In genomic region chr14:59362533-59362932, GRCh38 we compare ENCODE assay signal across 18 cellular contexts.
DNase-seq lines count a peak whose midpoint lies in the region; ATAC-seq and TF ChIP-seq lines count a peak whose summit lies in the region.
"Had no signal": no experiment of that assay in that cellular context is flagged by ENCODE, and none has a peak within 500 bp of the region (broad histone marks: within the 10 kb centered on the region; RNA-seq: fewer than 3 reads in every experiment).

No MANE protein-coding gene starts in this region.

- H3K27ac ChIP-seq in left ventricle myocardium inferior (replicated peaks) = peak overlapping the region; percentile 90
- H3K27ac ChIP-seq: body of pancreas, upper lobe of right lung had no signal

- POLR2A ChIA-PET in activated CD8-positive, alpha-beta T cell treated with anti-CD3 and anti-CD28 coated beads for 36 hours (lab: Charles Lee) = interaction anchor here (0.6 kb wide), 1 partner anchor 189 kb away, joined by 3 read pairs; no protein-coding TSS in a partner anchor

- DNase-seq in left ventricle myocardium inferior = no peak
- DNase-seq in left ventricle myocardium superior = no peak
- peak; percentile 80 for DNase-seq in amniotic epithelial cell (ENCODE audit: low read depth)
- DNase-seq in fibroblast of the aortic adventitia (ENCODE audit: low read depth) = peak; percentile 82
- DNase-seq in activated CD8-positive, alpha-beta memory T cell treated with anti-CD3 and anti-CD28 coated beads, Interleukin-2, amount 10 ng/mL, durations not matched to agents 7 days and 5 days = no peak
- no peak for DNase-seq in activated T-helper 2 cell treated with anti-CD3 and anti-CD28 coated beads, Interferon-gamma antibody, Interleukin-2, Interleukin-4, amounts not matched to agents 10 μg/mL and 5 μg/mL and 100 μg/mL, durations not matched to agents 14 hours and 24 hours and 36 hours (ENCODE audit: low spot score)
- DNase-seq in activated CD8-positive, alpha-beta T cell treated with anti-CD3 and anti-CD28 coated beads for 36 hours = no peak
- DNase-seq: body of pancreas; CD4-positive, CD25-positive, alpha-beta regulatory T cell; DMS79 treated with DMSO at 0.1 percent for 48 hours; lower lobe of right lung; naive B cell; NCI-H1092 treated with DMSO at 0.1 percent for 48 hours; SHP77; upper lobe of right lung had no signal

- no peaks in the 10 kb centered on the region for H3K27me3 ChIP-seq in left ventricle myocardium inferior (ENCODE audit: low read depth)
- H3K27me3 ChIP-seq: body of pancreas, upper lobe of right lung had no signal

- ATAC-seq in left ventricle myocardium superior (no peak), GM21390 (IDR thresholded peaks at IDR 0.05; ENCODE audit: unreplicated experiment) (no peak)
- no peak for ATAC-seq in activated CD8-positive, alpha-beta memory T cell treated with anti-CD3 and anti-CD28 coated beads, Interleukin-2, amount 10 ng/mL, durations not matched to agents 7 days and 5 days
- ATAC-seq in activated CD8-positive, alpha-beta T cell treated with anti-CD3 and anti-CD28 coated beads for 36 hours = no peak
- ATAC-seq: activated CD4-positive, CD25-positive, alpha-beta regulatory T cell treated with anti-CD3 and anti-CD28 coated beads, Interleukin-2, amount 50 U/mL, for 24 hours; body of pancreas; lower lobe of right lung; upper lobe of right lung had no signal

- TF ChIP-seq CTCF in left ventricle myocardium inferior (IDR thresholded peaks at IDR 0.05; ENCODE audit: borderline replicate concordance) (no peak), fibroblast of the aortic adventitia (IDR thresholded peaks at IDR 0.05; ENCODE audit: insufficient read depth, low read length) (no peak)
- TF ChIP-seq CTCF in activated CD8-positive, alpha-beta T cell treated with anti-CD3 and anti-CD28 coated beads for 36 hours (IDR thresholded peaks at IDR 0.05) = no peak

- intact Hi-C loops in left ventricle myocardium inferior (cut with micrococcal nuclease) (no loop called here), left ventricle myocardium superior (cut with micrococcal nuclease) (no loop called here)
- intact Hi-C loops in activated T-helper 2 cell treated with anti-CD3 and anti-CD28 coated beads, Interferon-gamma antibody, Interleukin-2, Interleukin-4, amounts not matched to agents 10 μg/mL and 5 μg/mL and 100 μg/mL, durations not matched to agents 14 hours and 24 hours and 36 hours (cut with micrococcal nuclease) = no loop called here
- intact Hi-C loops in activated CD8-positive, alpha-beta T cell treated with anti-CD3 and anti-CD28 coated beads for 36 hours (cut with micrococcal nuclease) = no loop called here

- peaks cover 77% of the 10 kb centered on the region for H3K4me1 ChIP-seq in left ventricle myocardium inferior
- H3K4me1 ChIP-seq: body of pancreas had no signal

- H3K27ac Mint-ChIP-seq in activated CD8-positive, alpha-beta memory T cell treated with anti-CD3 and anti-CD28 coated beads, Interleukin-2, amount 10 ng/mL, durations not matched to agents 7 days and 5 days = no peak overlapping the region
- H3K27ac Mint-ChIP-seq in activated T-helper 2 cell treated with anti-CD3 and anti-CD28 coated beads, Interferon-gamma antibody, Interleukin-2, Interleukin-4, amounts not matched to agents 10 μg/mL and 5 μg/mL and 100 μg/mL, durations not matched to agents 14 hours and 24 hours and 36 hours = no peak overlapping the region
- H3K27ac Mint-ChIP-seq in activated CD8-positive, alpha-beta T cell treated with anti-CD3 and anti-CD28 coated beads for 36 hours = no peak overlapping the region
- H3K27ac Mint-ChIP-seq: naive B cell; T-helper 2 cell treated with Interferon-gamma antibody and Interleukin-4, amounts not matched to agents 5 μg/mL and 100 μg/mL, for 36 hours had no signal

- no peaks in the 10 kb centered on the region for H3K9me3 ChIP-seq in left ventricle myocardium inferior (replicated peaks)
- H3K9me3 ChIP-seq: body of pancreas, lower lobe of right lung, upper lobe of right lung had no signal

- H3K36me3 Mint-ChIP-seq in activated CD8-positive, alpha-beta memory T cell treated with anti-CD3 and anti-CD28 coated beads, Interleukin-2, amount 10 ng/mL, durations not matched to agents 7 days and 5 days = peaks cover 6% of the 10 kb centered on the region
- peaks cover 3% of the 10 kb centered on the region for H3K36me3 Mint-ChIP-seq in activated T-helper 2 cell treated with anti-CD3 and anti-CD28 coated beads, Interferon-gamma antibody, Interleukin-2, Interleukin-4, amounts not matched to agents 10 μg/mL and 5 μg/mL and 100 μg/mL, durations not matched to agents 14 hours and 24 hours and 36 hours (ENCODE audit: low read depth)
- H3K36me3 Mint-ChIP-seq in activated CD8-positive, alpha-beta T cell treated with anti-CD3 and anti-CD28 coated beads for 36 hours (ENCODE audit: low read depth) = peaks cover 7% of the 10 kb centered on the region

- H3K9me3 Mint-ChIP-seq in activated CD8-positive, alpha-beta memory T cell treated with anti-CD3 and anti-CD28 coated beads, Interleukin-2, amount 10 ng/mL, durations not matched to agents 7 days and 5 days (ENCODE audit: low read depth) = no peaks in the 10 kb centered on the region
- H3K9me3 Mint-ChIP-seq in activated T-helper 2 cell treated with anti-CD3 and anti-CD28 coated beads, Interferon-gamma antibody, Interleukin-2, Interleukin-4, amounts not matched to agents 10 μg/mL and 5 μg/mL and 100 μg/mL, durations not matched to agents 14 hours and 24 hours and 36 hours = no peaks in the 10 kb centered on the region
- H3K9me3 Mint-ChIP-seq in activated CD8-positive, alpha-beta T cell treated with anti-CD3 and anti-CD28 coated beads for 36 hours = no peaks in the 10 kb centered on the region
- H3K9me3 Mint-ChIP-seq: naive B cell; T-helper 2 cell treated with Interferon-gamma antibody and Interleukin-4, amounts not matched to agents 5 μg/mL and 100 μg/mL, for 36 hours had no signal

- peak overlapping the region; percentile 54 for H3K4me3 ChIP-seq in left ventricle myocardium inferior
- no peak overlapping the region for H3K4me3 ChIP-seq in fibroblast of the aortic adventitia (ENCODE audit: low read depth, low read length)
- H3K4me3 ChIP-seq: body of pancreas, lower lobe of right lung, upper lobe of right lung had no signal

- no peaks in the 10 kb centered on the region for H3K27me3 Mint-ChIP-seq in activated CD8-positive, alpha-beta memory T cell treated with anti-CD3 and anti-CD28 coated beads, Interleukin-2, amount 10 ng/mL, durations not matched to agents 7 days and 5 days
- no peaks in the 10 kb centered on the region for H3K27me3 Mint-ChIP-seq in activated T-helper 2 cell treated with anti-CD3 and anti-CD28 coated beads, Interferon-gamma antibody, Interleukin-2, Interleukin-4, amounts not matched to agents 10 μg/mL and 5 μg/mL and 100 μg/mL, durations not matched to agents 14 hours and 24 hours and 36 hours (ENCODE audit: low read depth)
- H3K27me3 Mint-ChIP-seq in activated CD8-positive, alpha-beta T cell treated with anti-CD3 and anti-CD28 coated beads for 36 hours = no peaks in the 10 kb centered on the region
- H3K27me3 Mint-ChIP-seq: CD4-positive, CD25-positive, alpha-beta regulatory T cell; naive B cell had no signal

- peaks cover 20% of the 10 kb centered on the region for H3K36me3 ChIP-seq in left ventricle myocardium inferior

- CTCF ChIA-PET in activated CD8-positive, alpha-beta memory T cell treated with anti-CD3 and anti-CD28 coated beads, Interleukin-2, amount 10 ng/mL, durations not matched to agents 7 days and 5 days (lab: Charles Lee) = no interaction called here
- CTCF ChIA-PET in activated CD8-positive, alpha-beta T cell treated with anti-CD3 and anti-CD28 coated beads for 36 hours (lab: Charles Lee) = no interaction called here

- H3K4me1 Mint-ChIP-seq in activated CD8-positive, alpha-beta memory T cell treated with anti-CD3 and anti-CD28 coated beads, Interleukin-2, amount 10 ng/mL, durations not matched to agents 7 days and 5 days = peaks cover 2% of the 10 kb centered on the region
- H3K4me1 Mint-ChIP-seq in activated T-helper 2 cell treated with anti-CD3 and anti-CD28 coated beads, Interferon-gamma antibody, Interleukin-2, Interleukin-4, amounts not matched to agents 10 μg/mL and 5 μg/mL and 100 μg/mL, durations not matched to agents 14 hours and 24 hours and 36 hours (ENCODE audit: low read depth) = no peaks in the 10 kb centered on the region
- peaks cover 2% of the 10 kb centered on the region for H3K4me1 Mint-ChIP-seq in activated CD8-positive, alpha-beta T cell treated with anti-CD3 and anti-CD28 coated beads for 36 hours (ENCODE audit: low read depth)

- no peak overlapping the region for H3K4me3 Mint-ChIP-seq in activated CD8-positive, alpha-beta memory T cell treated with anti-CD3 and anti-CD28 coated beads, Interleukin-2, amount 10 ng/mL, durations not matched to agents 7 days and 5 days
- no peak overlapping the region for H3K4me3 Mint-ChIP-seq in activated T-helper 2 cell treated with anti-CD3 and anti-CD28 coated beads, Interferon-gamma antibody, Interleukin-2, Interleukin-4, amounts not matched to agents 10 μg/mL and 5 μg/mL and 100 μg/mL, durations not matched to agents 14 hours and 24 hours and 36 hours (ENCODE audit: low read depth)
- no peak overlapping the region for H3K4me3 Mint-ChIP-seq in activated CD8-positive, alpha-beta T cell treated with anti-CD3 and anti-CD28 coated beads for 36 hours
- H3K4me3 Mint-ChIP-seq: CD4-positive, CD25-positive, alpha-beta regulatory T cell; naive B cell; T-helper 2 cell treated with Interferon-gamma antibody and Interleukin-4, amounts not matched to agents 5 μg/mL and 100 μg/mL, for 36 hours had no signal

Comparison
In these comparisons a context has a peak if more than half of its experiments do, and no peak if none do; other contexts are left out.
1. DNase-seq: peak in amniotic epithelial cell (single experiment) and fibroblast of the aortic adventitia (single experiment); none in left ventricle myocardium inferior (single experiment), left ventricle myocardium superior (single experiment), activated CD8-positive, alpha-beta memory T cell treated with anti-CD3 and anti-CD28 coated beads, Interleukin-2, amount 10 ng/mL, durations not matched to agents 7 days and 5 days (single experiment), activated T-helper 2 cell treated with anti-CD3 and anti-CD28 coated beads, Interferon-gamma antibody, Interleukin-2, Interleukin-4, amounts not matched to agents 10 μg/mL and 5 μg/mL and 100 μg/mL, durations not matched to agents 14 hours and 24 hours and 36 hours (single experiment) and activated CD8-positive, alpha-beta T cell treated with anti-CD3 and anti-CD28 coated beads for 36 hours (single experiment).